25 cellular contexts compared by ENCODE assay signal in genomic region chr1:98028800-98029199, GRCh38.
DNase-seq lines count a peak whose midpoint lies in the region; ATAC-seq and TF ChIP-seq lines count a peak whose summit lies in the region.
"Had no signal": no experiment of that assay in that cellular context is flagged by ENCODE, and none has a peak within 500 bp of the region (broad histone marks: within the 10 kb centered on the region; RNA-seq: fewer than 3 reads in every experiment).

No MANE protein-coding gene starts in this region.

- H2BK5ac ChIP-seq in IMR-90 (ENCODE audit: low read depth, low read length, poor library complexity, severe bottlenecking): peak overlapping the region; percentile 43

- H2AK9ac ChIP-seq in IMR-90 (replicated peaks; ENCODE audit: low read depth, low read length, poor library complexity): no peak overlapping the region

- CTCF ChIA-PET in IMR-90 (lab: Yijun Ruan, JAX): no interaction called here
- CTCF ChIA-PET in WTC11 (lab: Charles Lee): no interaction called here

- H3K27ac Mint-ChIP-seq in WTC11 (no peak overlapping the region), neural progenitor cell (no peak overlapping the region)
- H3K27ac Mint-ChIP-seq: activated T-cell treated with anti-CD3 and anti-CD28 coated beads, Interleukin-2, amount 50 U/mL, for 24 hours; CD14-positive monocyte; immature natural killer cell; naive B cell had no signal

- H2BK20ac ChIP-seq in IMR-90 (ENCODE audit: low read depth, low read length): peak overlapping the region; percentile 57; the same call in 1 of the 2 replicates

- intact Hi-C loops in IMR-90 (cut with micrococcal nuclease): no loop called here

- no peaks in the 10 kb centered on the region for H3F3A ChIP-seq in neural progenitor cell (ENCODE audit: low read depth)

- dilution Hi-C loops in IMR-90 (cut with HindIII; ENCODE audit: low sequenced_read_pairs, unreplicated experiment): no loop called here

- TF ChIP-seq RAD21 in IMR-90 (IDR thresholded peaks at IDR 0.05; ENCODE audit: low read length): no peak

- H3K4me1 ChIP-seq in IMR-90 (ENCODE audit: control insufficient read depth, insufficient read depth, low read length) (no peaks in the 10 kb centered on the region; the same call in 1 of the 2 replicates), neural progenitor cell (no peaks in the 10 kb centered on the region)
- H3K4me1 ChIP-seq: gastrocnemius medialis had no signal

- H4K8ac ChIP-seq in IMR-90 (ENCODE audit: low read depth in 2 of 2, low read length in 2 of 2): peak overlapping the region in 1 of 2 experiments; percentile 15; a peak in 1 of 4 replicates

- POLR2A ChIA-PET in IMR-90 (lab: Charles Lee; ENCODE audit: unreplicated experiment): no interaction called here
- POLR2A ChIA-PET in WTC11 (lab: Charles Lee): no interaction called here

- H4K5ac ChIP-seq in IMR-90 (ENCODE audit: low read depth, low read length): no peak overlapping the region

- no peak overlapping the region for H3K27ac ChIP-seq in IMR-90 (ENCODE audit: insufficient read depth, low read length)
- H3K27ac ChIP-seq in neural progenitor cell: no peak overlapping the region
- H3K27ac ChIP-seq: gastrocnemius medialis, hepatocyte, skin epidermis, thoracic aorta had no signal

- no peak overlapping the region for H4K91ac ChIP-seq in IMR-90 (ENCODE audit: insufficient read depth, low read depth, low read length)

- H3K27me3 ChIP-seq in IMR-90 (ENCODE audit: control insufficient read depth, insufficient read depth, low read length) (no peaks in the 10 kb centered on the region), neural progenitor cell (no peaks in the 10 kb centered on the region)
- H3K27me3 ChIP-seq: gastrocnemius medialis, hepatocyte had no signal

- H4K20me1 ChIP-seq in IMR-90 (ENCODE audit: insufficient read depth, low read length): no peaks in the 10 kb centered on the region
- H4K20me1 ChIP-seq in neural progenitor cell (ENCODE audit: low read depth): no peaks in the 10 kb centered on the region

- no peak overlapping the region for H2AK5ac ChIP-seq in IMR-90 (ENCODE audit: low read depth, low read length)

- H3K27me3 Mint-ChIP-seq in WTC11 (ENCODE audit: low read depth) (no peaks in the 10 kb centered on the region), neural progenitor cell (ENCODE audit: insufficient read depth, low read depth) (no peaks in the 10 kb centered on the region)

- H2BK15ac ChIP-seq in IMR-90 (ENCODE audit: low read depth, low read length): no peak overlapping the region; the same call in 2 of the 3 replicates

- no peak overlapping the region for H3K56ac ChIP-seq in IMR-90 (ENCODE audit: extremely low read depth, insufficient read depth, low read length)

- no peak for TF ChIP-seq POLR2A in IMR-90 (IDR thresholded peaks at IDR 0.05; ENCODE audit: low read depth, low read length)

- no peak for TF ChIP-seq CTCF in IMR-90 (conservative IDR thresholded peaks at IDR 0.05; ENCODE audit: low read depth, low read length)
- TF ChIP-seq CTCF in WTC11 (IDR thresholded peaks at IDR 0.05): no peak
- no peak for TF ChIP-seq CTCF in neural progenitor cell (IDR thresholded peaks at IDR 0.05)

- no TSS peak for BruUV-seq in IMR-90 (replicated peaks; lab: Mats Ljungman, UMichigan)

- no peak overlapping the region for H3K18ac ChIP-seq in IMR-90 (ENCODE audit: low read depth, low read length)

- in situ Hi-C loops in IMR-90 (cut with MboI; ENCODE audit: low sequenced_read_pairs): no loop called here

- H3K9me3 Mint-ChIP-seq in WTC11: no peaks in the 10 kb centered on the region
- H3K9me3 Mint-ChIP-seq in neural progenitor cell: no peaks in the 10 kb centered on the region
- H3K9me3 Mint-ChIP-seq: activated T-cell treated with anti-CD3 and anti-CD28 coated beads, Interleukin-2, amount 50 U/mL, for 24 hours; CD14-positive monocyte; naive B cell had no signal

- no CpG with 5 or more reads among the region's 6 CpGs for WGBS in IMR-90 (ENCODE audit: extremely low coverage in 2 of 2, insufficient read length in 1 of 2), 2 experiments

- ATAC-seq in IMR-90 (ENCODE audit: low read depth) (no peak), WTC11 (no peak)
- ATAC-seq: esophagus mucosa; gastrocnemius medialis; left lobe of liver; stimulated activated naive CD8-positive, alpha-beta T cell treated with anti-CD3 and anti-CD28 coated beads, Interleukin-15, Interleukin-2, amounts not matched to agents 100 U/mL and 50 U/mL, for 24 hours had no signal

- H2AFZ ChIP-seq in IMR-90 (replicated peaks; ENCODE audit: low read length, poor library complexity) (no peak overlapping the region), neural progenitor cell (replicated peaks) (no peak overlapping the region)
- H2AFZ ChIP-seq: hepatocyte had no signal

- peaks cover 6 to 10% of the 10 kb centered on the region in 2 experiments; a peak in 1 of 4 replicates for H3K79me1 ChIP-seq in IMR-90 (ENCODE audit: low read depth in 1 of 2, low read length in 2 of 2)

- H3K9ac ChIP-seq in IMR-90 (ENCODE audit: low read depth, low read length): no peak overlapping the region
- no peak overlapping the region for H3K9ac ChIP-seq in neural progenitor cell

- 0 out of 2 replicates have a peak overlapping the region, but pooled peaks have one; percentile 1 for H3K23ac ChIP-seq in IMR-90 (ENCODE audit: low read depth, low read length)

- H3K9me3 ChIP-seq in IMR-90 (ENCODE audit: control insufficient read depth, insufficient read depth, low read length) (no peaks in the 10 kb centered on the region), neural progenitor cell (ENCODE audit: low read depth) (no peaks in the 10 kb centered on the region)
- H3K9me3 ChIP-seq: gastrocnemius medialis, thoracic aorta had no signal

- H3K4me2 ChIP-seq in IMR-90 (ENCODE audit: low read depth, low read length) (peak overlapping the region; percentile 47), neural progenitor cell (no peak overlapping the region)
- H3K4me2 ChIP-seq: hepatocyte had no signal

- peak overlapping the region; percentile 33; the same call in 1 of the 2 replicates for H3K14ac ChIP-seq in IMR-90 (replicated peaks; ENCODE audit: low read depth, low read length)

- no peak overlapping the region for H3K4ac ChIP-seq in IMR-90 (ENCODE audit: low read depth, low read length)

- peak; percentile 56 for DNase-seq in DMS 273 (lab: John Stamatoyannopoulos, UW; ENCODE audit: unreplicated experiment)
- DNase-seq in IMR-90: no peak
- peak; percentile 29 for DNase-seq in amniotic epithelial cell (ENCODE audit: low read depth)
- peak; percentile 34 for DNase-seq in myocyte (ENCODE audit: low read depth)
- no peak for DNase-seq in GOT3 (lab: John Stamatoyannopoulos, UW)
- DNase-seq in WTC11 (ENCODE audit: low spot score): no peak
- DNase-seq in NCI-H2081 treated with DMSO at 0.1 percent for 48 hours (lab: John Stamatoyannopoulos, UW): no peak
- no peak for DNase-seq in neural progenitor cell (ENCODE audit: low spot score)
- DNase-seq: activated CD4-positive, alpha-beta T cell treated with anti-CD3 and anti-CD28 coated beads for 48 hours; activated gamma-delta T cell treated with Interleukin-2 at 50 U/mL for 16 hours; activated T-cell treated with anti-CD3 and anti-CD28 coated beads, Interleukin-2, amount 50 U/mL, for 24 hours; effector CD8-positive, alpha-beta T cell; gastrocnemius medialis; immature natural killer cell; naive B cell; NCI-H1092 treated with DMSO at 0.1 percent for 48 hours; NCI-H1930; NCI-H345; stimulated activated naive CD8-positive, alpha-beta T cell treated with anti-CD3 and anti-CD28 coated beads, Interleukin-15, Interleukin-2, amounts not matched to agents 100 U/mL and 50 U/mL, for 24 hours had no signal

- H2BK120ac ChIP-seq in IMR-90 (ENCODE audit: low read depth, low read length): peak overlapping the region; percentile 3; the same call in 1 of the 2 replicates

- no peaks in the 10 kb centered on the region for H3K9me1 ChIP-seq in IMR-90 (ENCODE audit: insufficient read depth, low read length)

- H3K36me3 Mint-ChIP-seq in WTC11 (no peaks in the 10 kb centered on the region), neural progenitor cell (no peaks in the 10 kb centered on the region)
- H3K36me3 Mint-ChIP-seq: CD14-positive monocyte, immature natural killer cell, naive B cell had no signal

- no peaks in the 10 kb centered on the region for H3K79me2 ChIP-seq in neural progenitor cell (ENCODE audit: low read depth)
- H3K79me2 ChIP-seq: hepatocyte had no signal

- H3K36me3 ChIP-seq in IMR-90 (ENCODE audit: control insufficient read depth, insufficient read depth, low read length) (no peaks in the 10 kb centered on the region), neural progenitor cell (no peaks in the 10 kb centered on the region)
- H3K36me3 ChIP-seq: gastrocnemius medialis, thoracic aorta had no signal

- H3K4me1 Mint-ChIP-seq in WTC11: no peaks in the 10 kb centered on the region
- H3K4me1 Mint-ChIP-seq in neural progenitor cell: peaks cover 3% of the 10 kb centered on the region
- H3K4me1 Mint-ChIP-seq: CD14-positive monocyte, immature natural killer cell, naive B cell had no signal

- H3K4me3 ChIP-seq in IMR-90 (ENCODE audit: insufficient read depth, low read depth, low read length) (no peak overlapping the region), neural progenitor cell (no peak overlapping the region)
- H3K4me3 ChIP-seq: gastrocnemius medialis, hepatocyte, skin epidermis, thoracic aorta had no signal

- H3K4me3 Mint-ChIP-seq in WTC11: no peak overlapping the region
- H3K4me3 Mint-ChIP-seq in neural progenitor cell: no peak overlapping the region
- H3K4me3 Mint-ChIP-seq: activated T-cell treated with anti-CD3 and anti-CD28 coated beads, Interleukin-2, amount 50 U/mL, for 24 hours; CD14-positive monocyte; immature natural killer cell; naive B cell had no signal

TF ChIP-seq in IMR-90, 13 proteins besides CTCF, POLR2A, EP300 and RAD21 (continues in another document):
- TF ChIP-seq NFE2L2 (IDR thresholded peaks at IDR 0.05; ENCODE audit: low read depth, low read length): no peak
- TF ChIP-seq CEBPB (IDR thresholded peaks at IDR 0.05; ENCODE audit: low read depth, low read length): no peak
- TF ChIP-seq MAZ (IDR thresholded peaks at IDR 0.05; ENCODE audit: borderline replicate concordance, low read depth, low read length): no peak
- TF ChIP-seq CHD1 (IDR thresholded peaks at IDR 0.05; ENCODE audit: low read depth, low read length): no peak
- TF ChIP-seq FOS (IDR thresholded peaks at IDR 0.05; ENCODE audit: low read depth, low read length): no peak
- TF ChIP-seq BHLHE40 (IDR thresholded peaks at IDR 0.05; ENCODE audit: low read depth, low read length): no peak
- TF ChIP-seq RFX5 (IDR thresholded peaks at IDR 0.05; ENCODE audit: low read depth, low read length): no peak

TF ChIP-seq in WTC11, 78 proteins besides CTCF, POLR2A, EP300 and RAD21 (continues in another document):
- TF ChIP-seq, protein P1, sequence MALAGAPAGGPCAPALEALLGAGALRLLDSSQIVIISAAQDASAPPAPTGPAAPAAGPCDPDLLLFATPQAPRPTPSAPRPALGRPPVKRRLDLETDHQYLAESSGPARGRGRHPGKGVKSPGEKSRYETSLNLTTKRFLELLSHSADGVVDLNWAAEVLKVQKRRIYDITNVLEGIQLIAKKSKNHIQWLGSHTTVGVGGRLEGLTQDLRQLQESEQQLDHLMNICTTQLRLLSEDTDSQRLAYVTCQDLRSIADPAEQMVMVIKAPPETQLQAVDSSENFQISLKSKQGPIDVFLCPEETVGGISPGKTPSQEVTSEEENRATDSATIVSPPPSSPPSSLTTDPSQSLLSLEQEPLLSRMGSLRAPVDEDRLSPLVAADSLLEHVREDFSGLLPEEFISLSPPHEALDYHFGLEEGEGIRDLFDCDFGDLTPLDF (CRISPR knock-in tag; IDR thresholded peaks at IDR 0.05): no peak

Comparison
In these comparisons a context has a peak if more than half of its experiments do, and no peak if none do; other contexts are left out.
1. DNase-seq: peak in DMS 273 (single experiment), amniotic epithelial cell (single experiment) and myocyte (single experiment); none in IMR-90 (single experiment), GOT3 (single experiment), WTC11 (single experiment), NCI-H2081 treated with DMSO at 0.1 percent for 48 hours (single experiment) and neural progenitor cell (single experiment).